In genomic region chr2:29731948-29732347, GRCh38 we compare ENCODE assay signal across 28 cellular contexts.
"Had no signal": no experiment of that assay in that cellular context is flagged by ENCODE, and none has a peak within 500 bp of the region (broad histone marks: within the 10 kb centered on the region; RNA-seq: fewer than 3 reads in every experiment).

No MANE protein-coding gene starts in this region.

- ATAC-seq: activated CD4-positive, alpha-beta T cell treated with anti-CD3 and anti-CD28 coated beads for 36 hours; activated naive CD4-positive, alpha-beta T cell treated with anti-CD3 and anti-CD28 coated beads, Interleukin-2, amount 50 U/mL, for 72 hours; activated T-cell treated with anti-CD3 and anti-CD28 coated beads, Interleukin-2, amount 50 U/mL, for 72 hours; effector memory CD8-positive, alpha-beta T cell; foreskin keratinocyte; gastroesophageal sphincter; heart right ventricle had no signal

- H3K27me3 ChIP-seq: ascending aorta, brain microvascular endothelial cell, esophagus muscularis mucosa, gastroesophageal sphincter, hepatocyte had no signal

- H3K9me3 ChIP-seq: ascending aorta, esophagus muscularis mucosa, gastroesophageal sphincter, heart right ventricle had no signal

- H3K36me3 ChIP-seq: ascending aorta, brain microvascular endothelial cell, esophagus muscularis mucosa, gastroesophageal sphincter, heart right ventricle had no signal

- H3K27ac ChIP-seq: ascending aorta, brain microvascular endothelial cell, esophagus muscularis mucosa, foreskin keratinocyte, gastroesophageal sphincter, heart right ventricle, hepatocyte had no signal

- H3K4me1 ChIP-seq: ascending aorta, esophagus muscularis mucosa, foreskin keratinocyte, gastroesophageal sphincter, heart right ventricle had no signal

- H3K4me3 ChIP-seq: ascending aorta, esophagus muscularis mucosa, gastroesophageal sphincter, heart right ventricle, hepatocyte had no signal

- DNase-seq: activated CD4-positive, alpha-beta memory T cell treated with anti-CD3 and anti-CD28 coated beads, Interleukin-2, amount 10 ng/mL, durations not matched to agents 7 days and 5 days; activated CD4-positive, alpha-beta T cell treated with anti-CD3 and anti-CD28 coated beads for 36 hours; activated CD4-positive, alpha-beta T cell treated with anti-CD3 and anti-CD28 coated beads, Interleukin-2, amount 10 ng/mL, durations not matched to agents 7 days and 5 days; activated CD4-positive, alpha-beta T cell treated with anti-CD3 and anti-CD28 coated beads, Interleukin-2, amount 50 U/mL, for 4 hours; activated CD4-positive, CD25-positive, alpha-beta regulatory T cell; activated CD4-positive, CD25-positive, alpha-beta regulatory T cell treated with anti-CD3 and anti-CD28 coated beads, Interleukin-2, amount 50 U/mL, for 72 hours; activated CD8-positive, alpha-beta memory T cell treated with anti-CD3 and anti-CD28 coated beads, Interleukin-2, amount 50 U/mL, for 48 hours; activated gamma-delta T cell; activated naive CD4-positive, alpha-beta T cell; activated naive CD4-positive, alpha-beta T cell treated with anti-CD3 and anti-CD28 coated beads, Interleukin-2, amount 10 ng/mL, durations not matched to agents 7 days and 5 days; activated naive CD8-positive, alpha-beta T cell treated with anti-CD3 and anti-CD28 coated beads, Interleukin-2, amount 10 ng/mL, durations not matched to agents 7 days and 5 days; activated T-cell treated with anti-CD3 and anti-CD28 coated beads for 4 hours; activated T-cell treated with anti-CD3 and anti-CD28 coated beads, Interleukin-2, amount 50 U/mL, for 24 hours; activated T-cell treated with anti-CD3 and anti-CD28 coated beads, Interleukin-2, amount 50 U/mL, for 72 hours; brain microvascular endothelial cell; cortex of kidney; dermis blood vessel endothelial cell; effector CD4-positive, alpha-beta T cell; effector memory CD8-positive, alpha-beta T cell; erythroblast; foreskin keratinocyte; heart right ventricle; T-helper 2 cell had no signal
